24 cellular contexts compared by ENCODE assay signal in genomic region chr18:72410399-72410798, GRCh38.
DNase-seq lines count a peak whose midpoint lies in the region; ATAC-seq, FAIRE-seq and TF ChIP-seq lines count a peak whose summit lies in the region.
"Had no signal": no experiment of that assay in that cellular context is flagged by ENCODE, and none has a peak within 500 bp of the region (broad histone marks: within the 10 kb centered on the region; RNA-seq: fewer than 3 reads in every experiment).

No MANE protein-coding gene starts in this region.

- H3K27me3 ChIP-seq in PC-3 (ENCODE audit: low read length) (no peaks in the 10 kb centered on the region), GM23338 (ENCODE audit: insufficient read depth) (no peaks in the 10 kb centered on the region)
- H3K27me3 ChIP-seq: BLaER1 treated with 17β-estradiol and CSF1 and Interleukin-3, amounts not matched to agents 10 nM and 100 nM; SJSA1 had no signal

- H3K4me2 ChIP-seq in A549 (no peak overlapping the region), PC-3 (ENCODE audit: low read length) (no peak overlapping the region), GM23338 (no peak overlapping the region)
- H3K4me2 ChIP-seq: BLaER1 treated with 17β-estradiol and CSF1 and Interleukin-3, amounts not matched to agents 10 nM and 100 nM had no signal

- CTCF ChIA-PET in A549 (lab: Yijun Ruan, JAX) (no interaction called here), PC-3 (lab: Charles Lee) (no interaction called here)

- H3K27me3 Mint-ChIP-seq in GM23338 (ENCODE audit: insufficient read depth, low read depth, poor library complexity) (no peaks in the 10 kb centered on the region), nephron progenitor cell (ENCODE audit: low read depth, poor library complexity) (peaks cover 3% of the 10 kb centered on the region)
- H3K27me3 Mint-ChIP-seq: IgD-negative memory B cell, T-helper 17 cell had no signal

- intact Hi-C loops in PC-3 (cut with micrococcal nuclease): no loop called here

- H3K79me2 ChIP-seq in PC-3 (ENCODE audit: low read length) (no peaks in the 10 kb centered on the region), GM23338 (replicated peaks; ENCODE audit: insufficient read depth) (no peaks in the 10 kb centered on the region)

- no peak overlapping the region for H3K9ac ChIP-seq in PC-3 (ENCODE audit: low read length)
- H3K9ac ChIP-seq: BLaER1 treated with 17β-estradiol and CSF1 and Interleukin-3, amounts not matched to agents 10 nM and 100 nM had no signal

- no peak for TF ChIP-seq CTCF in A549 (IDR thresholded peaks at IDR 0.05)
- no peak for TF ChIP-seq CTCF in PC-3 (conservative IDR thresholded peaks at IDR 0.05; ENCODE audit: low read depth, low read length)
- TF ChIP-seq CTCF in choroid plexus epithelial cell (conservative IDR thresholded peaks at IDR 0.05; ENCODE audit: low read depth, low read length): no peak
- TF ChIP-seq CTCF in GM23338 (conservative IDR thresholded peaks at IDR 0.05; ENCODE audit: low read depth in 2 of 2): no peak
- no peak for TF ChIP-seq CTCF in nephron progenitor cell (IDR thresholded peaks at IDR 0.05)

- H3K27ac ChIP-seq in A549 (no peak overlapping the region), PC-3 (ENCODE audit: low read length) (no peak overlapping the region), GM23338 (ENCODE audit: low read depth) (no peak overlapping the region)
- H3K27ac ChIP-seq: BLaER1 treated with 17β-estradiol and CSF1 and Interleukin-3, amounts not matched to agents 10 nM and 100 nM; HL-60; SJSA1 had no signal

- WGBS in A549 (ENCODE audit: missing lambda C conversion rate): 41% methylated on average over 1 of the region's 1 CpG

- H3K4me1 ChIP-seq in A549 (no peaks in the 10 kb centered on the region), PC-3 (ENCODE audit: insufficient read depth, low read length) (no peaks in the 10 kb centered on the region), GM23338 (ENCODE audit: insufficient read depth) (no peaks in the 10 kb centered on the region)
- H3K4me1 ChIP-seq: SJSA1 had no signal

- H3K4me1 Mint-ChIP-seq in GM23338 (no peaks in the 10 kb centered on the region), nephron progenitor cell (no peaks in the 10 kb centered on the region)
- H3K4me1 Mint-ChIP-seq: IgD-negative memory B cell, T-helper 17 cell had no signal

- H3K9me3 ChIP-seq in A549 (no peaks in the 10 kb centered on the region), PC-3 (ENCODE audit: low read length) (no peaks in the 10 kb centered on the region; the same call in none of the 2 replicates)

- H3K27ac Mint-ChIP-seq in GM23338: no peak overlapping the region
- H3K27ac Mint-ChIP-seq in nephron progenitor cell: no peak overlapping the region
- H3K27ac Mint-ChIP-seq: CD8-positive, alpha-beta T cell; IgD-negative memory B cell; T-helper 17 cell had no signal

- no peak overlapping the region for H3K4me3 ChIP-seq in A549
- H3K4me3 ChIP-seq in PC-3 (ENCODE audit: low read length): no peak overlapping the region
- H3K4me3 ChIP-seq in choroid plexus epithelial cell (ENCODE audit: low read depth, low read length): no peak overlapping the region
- H3K4me3 ChIP-seq in GM23338: no peak overlapping the region
- H3K4me3 ChIP-seq: BLaER1 treated with 17β-estradiol and CSF1 and Interleukin-3, amounts not matched to agents 10 nM and 100 nM; SJSA1 had no signal

- POLR2A ChIA-PET in A549 (lab: Yijun Ruan, JAX): no interaction called here
- POLR2A ChIA-PET in PC-3 (lab: Charles Lee; ENCODE audit: unreplicated experiment): no interaction called here

- no peak for DNase-seq in A549 (ENCODE audit: low read depth in 1 of 2, low spot score in 1 of 2)
- DNase-seq in EH (ENCODE audit: low read depth): peak; percentile 32
- DNase-seq in PC-3: peak; percentile 27
- peak; percentile 22 for DNase-seq in choroid plexus epithelial cell (ENCODE audit: low read depth)
- no peak for DNase-seq in GM23338 (ENCODE audit: low spot score)
- DNase-seq in islet precursor cell: no peak
- DNase-seq in NCI-H128 (lab: John Stamatoyannopoulos, UW; ENCODE audit: unreplicated experiment): no peak
- DNase-seq in nephron progenitor cell: no peak
- DNase-seq: ACHN; Calu3; CD8-positive, alpha-beta T cell; GOT3; NCI-H1436; NCI-H187 treated with DMSO at 0.1 percent for 48 hours; NCI-H510A; NCI-H748 treated with DMSO at 0.1 percent for 48 hours; SW 1271; T-helper 17 cell had no signal

- H3K9me2 ChIP-seq in PC-3 (replicated peaks; ENCODE audit: low read length) (no peaks in the 10 kb centered on the region), GM23338 (ENCODE audit: insufficient read depth) (no peaks in the 10 kb centered on the region)

- no peak overlapping the region for H3K4me3 Mint-ChIP-seq in GM23338
- H3K4me3 Mint-ChIP-seq in nephron progenitor cell: no peak overlapping the region
- H3K4me3 Mint-ChIP-seq: CD8-positive, alpha-beta T cell; IgD-negative memory B cell; T-helper 17 cell had no signal

- BruUV-seq in PC-3 (replicated peaks; lab: Mats Ljungman, UMichigan): no TSS peak

- H3K36me3 Mint-ChIP-seq in GM23338 (ENCODE audit: low read depth) (peaks cover 21% of the 10 kb centered on the region; the same call in 2 of the 3 replicates), nephron progenitor cell (ENCODE audit: low read depth) (no peaks in the 10 kb centered on the region)
- H3K36me3 Mint-ChIP-seq: CD8-positive, alpha-beta T cell; IgD-negative memory B cell had no signal

- ATAC-seq in A549 (no peak), PC-3 (peak; percentile 64), GM23338 (no peak)
- ATAC-seq: CD8-positive, alpha-beta T cell; HCT116; Right ventricle myocardium inferior; T-helper 17 cell had no signal

- no peaks in the 10 kb centered on the region for H3K36me3 ChIP-seq in PC-3 (ENCODE audit: low read depth, low read length)
- H3K36me3 ChIP-seq in GM23338 (ENCODE audit: insufficient read depth): no peaks in the 10 kb centered on the region; the same call in none of the 2 replicates
- H3K36me3 ChIP-seq: BLaER1 treated with 17β-estradiol and CSF1 and Interleukin-3, amounts not matched to agents 10 nM and 100 nM; SJSA1 had no signal

- no peak for TF ChIP-seq EP300 in A549 (IDR thresholded peaks at IDR 0.05)

- no peaks in the 10 kb centered on the region for H4K20me1 ChIP-seq in PC-3 (ENCODE audit: low read length)
- H4K20me1 ChIP-seq in GM23338 (replicated peaks; ENCODE audit: insufficient read depth): no peaks in the 10 kb centered on the region
- H4K20me1 ChIP-seq: BLaER1 treated with 17β-estradiol and CSF1 and Interleukin-3, amounts not matched to agents 10 nM and 100 nM had no signal

- no peak for TF ChIP-seq RAD21 in A549 (conservative IDR thresholded peaks at IDR 0.05 in 1 of 2, IDR thresholded peaks at IDR 0.05 in 1 of 2)

- FAIRE-seq in A549 (lab: Jason Lieb, UNC): no peak

- H2AFZ ChIP-seq in PC-3 (ENCODE audit: low read length): no peak overlapping the region
- no peak overlapping the region for H2AFZ ChIP-seq in GM23338

- no peaks in the 10 kb centered on the region for H3F3A ChIP-seq in PC-3 (ENCODE audit: low read length, unreplicated experiment)
- no peaks in the 10 kb centered on the region for H3F3A ChIP-seq in GM23338 (replicated peaks; ENCODE audit: low read depth)

- peaks cover 83% of the 10 kb centered on the region for H3K9me3 Mint-ChIP-seq in GM23338
- H3K9me3 Mint-ChIP-seq in nephron progenitor cell: peaks cover 11% of the 10 kb centered on the region

- TF ChIP-seq POLR2A in A549 (IDR thresholded peaks at IDR 0.05; ENCODE audit: low read length): no peak

TF ChIP-seq in A549, 52 proteins besides CTCF, POLR2A, EP300 and RAD21 (continues in another document):
- TF ChIP-seq BHLHE40 (IDR thresholded peaks at IDR 0.05; ENCODE audit: low read depth, low read length) (no peak), FOSB (CRISPR knock-in tag; IDR thresholded peaks at IDR 0.05) (no peak), CBX2 (IDR thresholded peaks at IDR 0.05; ENCODE audit: borderline replicate concordance, low read depth) (no peak), PHF8 (IDR thresholded peaks at IDR 0.05; ENCODE audit: borderline replicate concordance, low read depth) (no peak), SREBF2 (IDR thresholded peaks at IDR 0.05) (no peak), HOXB5 (CRISPR knock-in tag; IDR thresholded peaks at IDR 0.05) (no peak), MYC (IDR thresholded peaks at IDR 0.05; ENCODE audit: borderline replicate concordance, low read length) (no peak), MAFK (IDR thresholded peaks at IDR 0.05; ENCODE audit: partially characterized antibody) (peak; percentile 60), RCOR1 (IDR thresholded peaks at IDR 0.05; ENCODE audit: low read depth, low read length) (no peak), RNF2 (IDR thresholded peaks at IDR 0.05; ENCODE audit: borderline replicate concordance, low read depth) (no peak)

TF ChIP-seq in GM23338, 12 proteins besides CTCF, POLR2A, EP300 and RAD21 (continues in another document):
- TF ChIP-seq POLR2AphosphoS5 (IDR thresholded peaks at IDR 0.05; ENCODE audit: low read depth) (no peak), ZNF114 (CRISPR knock-in tag; IDR thresholded peaks at IDR 0.05) (no peak), EZH2phosphoT487 (IDR thresholded peaks at IDR 0.05; ENCODE audit: unreplicated experiment) (no peak), NANOG (IDR thresholded peaks at IDR 0.05; ENCODE audit: borderline replicate concordance) (no peak), REST (IDR thresholded peaks at IDR 0.05; ENCODE audit: unreplicated experiment) (no peak), CREB1 (CRISPR knock-in tag; IDR thresholded peaks at IDR 0.05; ENCODE audit: low read depth) (no peak), JUNB (IDR thresholded peaks at IDR 0.05; ENCODE audit: unreplicated experiment) (no peak)

Comparison
In these comparisons a context has a peak if more than half of its experiments do, and no peak if none do; other contexts are left out.
1. DNase-seq: peak in EH (single experiment), PC-3 (single experiment) and choroid plexus epithelial cell (single experiment); none in A549 (0 of 2), GM23338 (single experiment), islet precursor cell (single experiment), NCI-H128 (single experiment) and nephron progenitor cell (single experiment).